Comparison of ENCODE assay signal across 9 cellular contexts in the genomic region with DNA sequence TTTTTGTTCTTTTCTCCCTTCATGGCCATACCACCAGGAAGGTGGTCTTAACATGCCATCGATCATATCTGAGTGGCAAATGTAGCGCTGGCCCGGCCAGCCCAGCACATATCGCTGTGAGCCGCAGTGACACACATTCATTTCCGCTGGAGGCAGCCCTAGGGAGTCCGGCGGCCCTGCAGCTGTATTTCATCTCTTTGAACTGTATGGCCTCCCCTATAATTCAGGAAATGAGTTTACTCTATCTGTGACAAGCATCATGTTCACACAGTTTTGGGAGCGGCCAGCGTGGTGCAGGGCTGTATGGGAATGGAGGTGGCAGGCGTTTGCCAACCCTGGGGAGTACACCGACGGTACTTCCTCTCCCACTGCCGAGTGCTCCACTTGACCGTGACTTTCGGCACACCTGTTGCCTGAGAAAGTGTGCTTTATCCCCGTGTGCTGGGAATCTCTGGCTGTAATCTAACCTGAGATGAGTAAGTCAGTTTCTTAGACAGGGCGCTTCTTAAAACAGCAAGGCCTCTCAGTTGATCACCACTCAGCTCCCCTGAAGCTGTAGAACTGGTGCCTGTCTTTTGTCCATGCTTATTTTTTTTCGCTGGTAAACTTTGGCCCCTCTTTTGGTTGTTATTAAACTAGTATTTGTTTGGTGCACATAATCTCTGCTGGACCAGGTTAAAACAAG.
DNase-seq lines count a peak whose midpoint lies in the region; ATAC-seq and TF ChIP-seq lines count a peak whose summit lies in the region.
"Had no signal": no experiment of that assay in that cellular context is flagged by ENCODE, and none has a peak within 500 bp of the region (broad histone marks: within the 10 kb centered on the region; RNA-seq: fewer than 3 reads in every experiment).

No MANE protein-coding gene starts in this region.

- H3K4me3 ChIP-seq in RWPE2 (ENCODE audit: severe bottlenecking) (no peak overlapping the region), sigmoid colon (no peak overlapping the region), ascending aorta (no peak overlapping the region)
- H3K4me3 ChIP-seq: PC-9 had no signal

- no peak for TF ChIP-seq CTCF in RWPE2 (IDR thresholded peaks at IDR 0.05; ENCODE audit: poor library complexity, severe bottlenecking)
- no peak for TF ChIP-seq CTCF in natural killer cell (IDR thresholded peaks at IDR 0.05)
- TF ChIP-seq CTCF in sigmoid colon (IDR thresholded peaks at IDR 0.05): no peak
- no peak for TF ChIP-seq CTCF in ascending aorta (IDR thresholded peaks at IDR 0.05)

- H3K4me1 ChIP-seq in RWPE2 (ENCODE audit: insufficient read depth, poor library complexity, severe bottlenecking) (peaks cover 13% of the 10 kb centered on the region), sigmoid colon (peaks cover 0 to 43% (median 21%) of the 10 kb centered on the region in 4 donors), ascending aorta (peaks cover 12 to 27% of the 10 kb centered on the region in 2 donors)

- DNase-seq in RWPE2 (ENCODE audit: low spot score) (no peak), natural killer cell (peak; percentile 49), mucosa of gallbladder (ENCODE audit: low spot score) (no peak), sigmoid colon (no peak), ascending aorta (ENCODE audit: low spot score in 2 of 2) (no peak)
- DNase-seq in activated naive CD4-positive, alpha-beta T cell treated with Interleukin-2 at 50 U/mL for 16 hours: peak; percentile 57

- no peaks in the 10 kb centered on the region for H3K27me3 Mint-ChIP-seq in natural killer cell (ENCODE audit: low read depth in 2 of 2)

- intact Hi-C loops in natural killer cell (cut with micrococcal nuclease) (loop anchor here (1.0 kb wide), 1 partner anchor 15 kb away; no protein-coding TSS in a partner anchor), sigmoid colon (cut with DNase I) (no loop called here), ascending aorta (cut with DNase I) (no loop called here)

- peak overlapping the region; percentile 26 for H3K27ac ChIP-seq in RWPE2 (ENCODE audit: poor library complexity, severe bottlenecking)
- H3K27ac ChIP-seq in sigmoid colon: no peak overlapping the region
- no peak overlapping the region for H3K27ac ChIP-seq in ascending aorta
- H3K27ac ChIP-seq: PC-9 had no signal

- H3K4me1 Mint-ChIP-seq in natural killer cell: peaks cover 32 to 38% of the 10 kb centered on the region in 2 donors

- H3K36me3 Mint-ChIP-seq in natural killer cell: no peaks in the 10 kb centered on the region

- H3K36me3 ChIP-seq in RWPE2 (ENCODE audit: low read depth) (no peaks in the 10 kb centered on the region), sigmoid colon (no peaks in the 10 kb centered on the region), ascending aorta (no peaks in the 10 kb centered on the region)

- H3K9me3 ChIP-seq in RWPE2 (ENCODE audit: severe bottlenecking) (no peaks in the 10 kb centered on the region), sigmoid colon (no peaks in the 10 kb centered on the region), ascending aorta (no peaks in the 10 kb centered on the region)

- ATAC-seq in GM18909 (IDR thresholded peaks at IDR 0.05; ENCODE audit: poor library complexity, unreplicated experiment) (peak; percentile 87), HG03066 (IDR thresholded peaks at IDR 0.05; ENCODE audit: low read depth, unreplicated experiment) (peak; percentile 60), RWPE2 (ENCODE audit: low read depth) (peak; percentile 26; the same call in 2 of the 3 replicates), natural killer cell (peak; percentile 88 to 93 (median 91))

- TF ChIP-seq EP300 in sigmoid colon (IDR thresholded peaks at IDR 0.05): no peak

- H3K4me3 Mint-ChIP-seq in natural killer cell: peak overlapping the region; percentile 81

- no peak for TF ChIP-seq POLR2A in sigmoid colon (IDR thresholded peaks at IDR 0.05)

- WGBS in sigmoid colon, 2 donors: 7 to 35% methylated on average over 19 of the region's 19 CpGs

- no peaks in the 10 kb centered on the region for H3K27me3 ChIP-seq in RWPE2 (ENCODE audit: insufficient read depth, poor library complexity, severe bottlenecking)
- H3K27me3 ChIP-seq in sigmoid colon: no peaks in the 10 kb centered on the region
- no peaks in the 10 kb centered on the region for H3K27me3 ChIP-seq in ascending aorta

- H3K9me3 Mint-ChIP-seq in natural killer cell: no peaks in the 10 kb centered on the region

- peak overlapping the region; percentile 85 to 90 for H3K27ac Mint-ChIP-seq in natural killer cell

Comparison
In these comparisons a context has a peak if more than half of its experiments do, and no peak if none do; other contexts are left out.
1. ATAC-seq: peak in every context shown above with its lines; median percentile 91 in natural killer cell; 87 in GM18909; 60 in HG03066; 26 in RWPE2.
2. DNase-seq: peak in activated naive CD4-positive, alpha-beta T cell treated with Interleukin-2 at 50 U/mL for 16 hours (single experiment) and natural killer cell (single experiment); none in RWPE2 (single experiment), mucosa of gallbladder (single experiment), sigmoid colon (single experiment) and ascending aorta (0 of 2).